ENCODE assay signal across 11 cellular contexts in genomic region chr2:216315817-216316603, GRCh38. TPM values are rescaled to one million over a fixed set of nuclear protein-coding genes. Genes with fewer than 3 reads are reported as not detected.
A peak's percentile ranks its signal among the peaks of the same experiment; 100 is the strongest.
DNase-seq lines count a peak whose midpoint lies in the region; ATAC-seq and TF ChIP-seq lines count a peak whose summit lies in the region.
"Had no signal": no experiment of that assay in that cellular context is flagged by ENCODE, and none has a peak within 500 bp of the region (broad histone marks: within the 10 kb centered on the region; RNA-seq: fewer than 3 reads in every experiment).

No MANE protein-coding gene starts in this region.

- H3K27me3 ChIP-seq in foreskin keratinocyte: no peaks in the 10 kb centered on the region

- no peak for DNase-seq in stimulated activated naive CD8-positive, alpha-beta T cell treated with anti-CD3 and anti-CD28 coated beads, Interleukin-15, Interleukin-2, amounts not matched to agents 100 U/mL and 50 U/mL, for 24 hours
- no peak for DNase-seq in stimulated activated naive CD8-positive, alpha-beta T cell treated with anti-CD3 and anti-CD28 coated beads, Interleukin-15, amount 100 ng/mL, for 72 hours
- DNase-seq in SW480 (ENCODE audit: low spot score): peak; percentile 53
- DNase-seq in foreskin keratinocyte: peak; percentile 58 to 81
- DNase-seq in activated naive CD4-positive, alpha-beta T cell treated with anti-CD3 and anti-CD28 coated beads, Interleukin-2, amount 50 U/mL, for 16 hours: no peak
- no peak for DNase-seq in posterior vena cava (ENCODE audit: low spot score)
- DNase-seq in middle frontal gyrus (ENCODE audit: extremely low spot score, low spot score): no peak
- DNase-seq: activated CD8-positive, alpha-beta memory T cell treated with anti-CD3 and anti-CD28 coated beads, Interleukin-2, amount 50 U/mL, for 4 hours; CD4-positive, CD25-positive, alpha-beta regulatory T cell; NK-92 treated with Interleukin-12 subunit alpha and Interleukin-12 subunit beta, amount 100 ng/mL, for 24 hours had no signal

- no peaks in the 10 kb centered on the region for H3K9me3 Mint-ChIP-seq in stimulated activated naive CD8-positive, alpha-beta T cell treated with anti-CD3 and anti-CD28 coated beads, Interleukin-15, amount 100 ng/mL, for 72 hours
- H3K9me3 Mint-ChIP-seq: CD4-positive, CD25-positive, alpha-beta regulatory T cell had no signal

- H3K27ac ChIP-seq in foreskin keratinocyte: peak overlapping the region; percentile 5

- H3K27me3 Mint-ChIP-seq in stimulated activated naive CD8-positive, alpha-beta T cell treated with anti-CD3 and anti-CD28 coated beads, Interleukin-15, amount 100 ng/mL, for 72 hours: no peaks in the 10 kb centered on the region

- ATAC-seq in stimulated activated naive CD8-positive, alpha-beta T cell treated with anti-CD3 and anti-CD28 coated beads, Interleukin-15, Interleukin-2, amounts not matched to agents 100 U/mL and 50 U/mL, for 24 hours: peak; percentile 43
- no peak for ATAC-seq in stimulated activated naive CD8-positive, alpha-beta T cell treated with anti-CD3 and anti-CD28 coated beads, Interleukin-15, amount 100 ng/mL, for 72 hours
- peak; percentile 86 for ATAC-seq in foreskin keratinocyte
- no peak for ATAC-seq in HG02852 (IDR thresholded peaks at IDR 0.05; ENCODE audit: unreplicated experiment)

- no peak overlapping the region for H3K4me3 Mint-ChIP-seq in stimulated activated naive CD8-positive, alpha-beta T cell treated with anti-CD3 and anti-CD28 coated beads, Interleukin-15, amount 100 ng/mL, for 72 hours
- H3K4me3 Mint-ChIP-seq: CD4-positive, CD25-positive, alpha-beta regulatory T cell had no signal

- peaks cover 22% of the 10 kb centered on the region for H3K4me1 ChIP-seq in foreskin keratinocyte

- no peak overlapping the region for H3K27ac Mint-ChIP-seq in stimulated activated naive CD8-positive, alpha-beta T cell treated with anti-CD3 and anti-CD28 coated beads, Interleukin-15, amount 100 ng/mL, for 72 hours
- H3K27ac Mint-ChIP-seq: CD4-positive, CD25-positive, alpha-beta regulatory T cell had no signal

- peaks cover 12% of the 10 kb centered on the region for H3K4me1 Mint-ChIP-seq in stimulated activated naive CD8-positive, alpha-beta T cell treated with anti-CD3 and anti-CD28 coated beads, Interleukin-15, amount 100 ng/mL, for 72 hours

- intact Hi-C loops in posterior vena cava (cut with DNase I): no loop called here

- no peak for TF ChIP-seq CTCF in foreskin keratinocyte (conservative IDR thresholded peaks at IDR 0.05)

RNA-seq across cellular contexts. Expression of gene MARCHF4, which starts 56.3 kb away (rescaled TPM):
- total RNA-seq in foreskin keratinocyte (13.2 and 16.7 TPM in 2 replicates), posterior vena cava (not detected)
- 13.1 and 14.9 TPM in 2 replicates for polyA plus RNA-seq in foreskin keratinocyte
- total RNA-seq: CD4-positive, CD25-positive, alpha-beta regulatory T cell had no signal
- polyA plus RNA-seq: CD4-positive, CD25-positive, alpha-beta regulatory T cell had no signal

Comparison
In these comparisons a context has a peak if more than half of its experiments do, and no peak if none do; other contexts are left out.
1. ATAC-seq: peak in stimulated activated naive CD8-positive, alpha-beta T cell treated with anti-CD3 and anti-CD28 coated beads, Interleukin-15, Interleukin-2, amounts not matched to agents 100 U/mL and 50 U/mL, for 24 hours (single experiment) and foreskin keratinocyte (single experiment); none in stimulated activated naive CD8-positive, alpha-beta T cell treated with anti-CD3 and anti-CD28 coated beads, Interleukin-15, amount 100 ng/mL, for 72 hours (single experiment) and HG02852 (single experiment).
2. DNase-seq: peak in SW480 (single experiment) and foreskin keratinocyte (2 of 2); none in stimulated activated naive CD8-positive, alpha-beta T cell treated with anti-CD3 and anti-CD28 coated beads, Interleukin-15, Interleukin-2, amounts not matched to agents 100 U/mL and 50 U/mL, for 24 hours (single experiment), stimulated activated naive CD8-positive, alpha-beta T cell treated with anti-CD3 and anti-CD28 coated beads, Interleukin-15, amount 100 ng/mL, for 72 hours (0 of 2), activated naive CD4-positive, alpha-beta T cell treated with anti-CD3 and anti-CD28 coated beads, Interleukin-2, amount 50 U/mL, for 16 hours (single experiment), posterior vena cava (single experiment) and middle frontal gyrus (single experiment).
3. RNA of gene MARCHF4, which starts 56.3 kb away (total RNA-seq): 13.2 to 16.7 TPM in foreskin keratinocyte; not detected in posterior vena cava; every median in the first group is over 10 times any median in the second.